ENCODE assay signal across 21 cellular contexts in genomic region chr6:111689419-111689818, GRCh38.
DNase-seq lines count a peak whose midpoint lies in the region; ATAC-seq and TF ChIP-seq lines count a peak whose summit lies in the region.
"Had no signal": no experiment of that assay in that cellular context is flagged by ENCODE, and none has a peak within 500 bp of the region (broad histone marks: within the 10 kb centered on the region; RNA-seq: fewer than 3 reads in every experiment).

No MANE protein-coding gene starts in this region.

- H3K4me3 Mint-ChIP-seq in activated CD8-positive, alpha-beta T cell treated with anti-CD3 and anti-CD28 coated beads for 36 hours: no peak overlapping the region
- H3K4me3 Mint-ChIP-seq in activated CD8-positive, alpha-beta T cell treated with anti-CD3 and anti-CD28 coated beads, Interleukin-2, amount 10 ng/mL, durations not matched to agents 7 days and 5 days: no peak overlapping the region
- H3K4me3 Mint-ChIP-seq in effector memory CD8-positive, alpha-beta T cell: no peak overlapping the region
- no peak overlapping the region for H3K4me3 Mint-ChIP-seq in nephron
- H3K4me3 Mint-ChIP-seq: B cell, CD14-positive monocyte, IgD-negative memory B cell had no signal

- peaks cover 61% of the 10 kb centered on the region for H3K4me1 Mint-ChIP-seq in activated CD8-positive, alpha-beta T cell treated with anti-CD3 and anti-CD28 coated beads for 36 hours (ENCODE audit: low read depth)
- H3K4me1 Mint-ChIP-seq in activated CD8-positive, alpha-beta T cell treated with anti-CD3 and anti-CD28 coated beads, Interleukin-2, amount 10 ng/mL, durations not matched to agents 7 days and 5 days (ENCODE audit: low read depth): peaks cover 25% of the 10 kb centered on the region
- peaks cover 65 to 73% of the 10 kb centered on the region in 2 donors for H3K4me1 Mint-ChIP-seq in effector memory CD8-positive, alpha-beta T cell (ENCODE audit: low read depth in 2 of 2)
- H3K4me1 Mint-ChIP-seq in nephron: peaks cover 87% of the 10 kb centered on the region
- H3K4me1 Mint-ChIP-seq: B cell, CD14-positive monocyte had no signal

- H3K36me3 Mint-ChIP-seq in activated CD8-positive, alpha-beta T cell treated with anti-CD3 and anti-CD28 coated beads for 36 hours (ENCODE audit: low read depth): peaks cover 85% of the 10 kb centered on the region
- peaks cover 71% of the 10 kb centered on the region for H3K36me3 Mint-ChIP-seq in activated CD8-positive, alpha-beta T cell treated with anti-CD3 and anti-CD28 coated beads, Interleukin-2, amount 10 ng/mL, durations not matched to agents 7 days and 5 days (ENCODE audit: low read depth)
- H3K36me3 Mint-ChIP-seq in effector memory CD8-positive, alpha-beta T cell (ENCODE audit: insufficient read depth): peaks cover 91% of the 10 kb centered on the region
- peaks cover 75% of the 10 kb centered on the region for H3K36me3 Mint-ChIP-seq in nephron (ENCODE audit: low read depth)

- no peak overlapping the region for H3K9ac ChIP-seq in colonic mucosa (ENCODE audit: low read depth in 2 of 2, low read length in 2 of 2)

- DNase-seq in activated CD8-positive, alpha-beta T cell treated with anti-CD3 and anti-CD28 coated beads for 36 hours: no peak
- no peak for DNase-seq in activated CD8-positive, alpha-beta T cell treated with anti-CD3 and anti-CD28 coated beads, Interleukin-2, amount 10 ng/mL, durations not matched to agents 7 days and 5 days
- DNase-seq in effector memory CD8-positive, alpha-beta T cell: no peak
- DNase-seq in colonic mucosa: no peak
- DNase-seq in foreskin keratinocyte: no peak
- DNase-seq in caudate nucleus (lab: John Stamatoyannopoulos, UW): no peak
- DNase-seq: Karpas-422; MV-4-11; NCI-H1105 treated with DMSO at 0.1 percent for 48 hours; NCI-H2029 treated with DMSO at 0.1 percent for 48 hours; NCI-H226; NCI-H510A treated with DMSO at 0.1 percent for 48 hours; NCI-H774; NK-92 treated with Interleukin-12 subunit alpha and Interleukin-12 subunit beta, amount 100 ng/mL, for 24 hours; SHP77 treated with DMSO at 0.1 percent for 48 hours had no signal

- intact Hi-C loops in activated CD8-positive, alpha-beta T cell treated with anti-CD3 and anti-CD28 coated beads for 36 hours (cut with micrococcal nuclease): no loop called here
- intact Hi-C loops in colonic mucosa (cut with DNase I): no loop called here

- POLR2A ChIA-PET in activated CD8-positive, alpha-beta T cell treated with anti-CD3 and anti-CD28 coated beads for 36 hours (lab: Charles Lee): no interaction called here
- POLR2A ChIA-PET in activated CD8-positive, alpha-beta T cell treated with anti-CD3 and anti-CD28 coated beads, Interleukin-2, amount 10 ng/mL, durations not matched to agents 7 days and 5 days (lab: Charles Lee): no interaction called here
- POLR2A ChIA-PET in HEK293 (lab: Yijun Ruan, JAX): no interaction called here

- H3K9me3 ChIP-seq in HEK293 (ENCODE audit: control insufficient read depth, insufficient read depth, low read depth, low read length) (no peaks in the 10 kb centered on the region), colonic mucosa (no peaks in the 10 kb centered on the region)

- ATAC-seq in activated CD8-positive, alpha-beta T cell treated with anti-CD3 and anti-CD28 coated beads for 36 hours: no peak
- no peak for ATAC-seq in activated CD8-positive, alpha-beta T cell treated with anti-CD3 and anti-CD28 coated beads, Interleukin-2, amount 10 ng/mL, durations not matched to agents 7 days and 5 days
- no peak for ATAC-seq in effector memory CD8-positive, alpha-beta T cell (replicated peaks)
- ATAC-seq in foreskin keratinocyte: no peak

- no peak overlapping the region for H3K4me3 ChIP-seq in HEK293 (ENCODE audit: low read depth, low read length)
- H3K4me3 ChIP-seq in colonic mucosa: no peak overlapping the region

- CTCF ChIA-PET in activated CD8-positive, alpha-beta T cell treated with anti-CD3 and anti-CD28 coated beads for 36 hours (lab: Charles Lee): interaction anchor here (1.4 kb wide), 1 partner anchor 13 kb away, joined by 4 read pairs; no protein-coding TSS in a partner anchor
- CTCF ChIA-PET in activated CD8-positive, alpha-beta T cell treated with anti-CD3 and anti-CD28 coated beads, Interleukin-2, amount 10 ng/mL, durations not matched to agents 7 days and 5 days (lab: Charles Lee): no interaction called here
- CTCF ChIA-PET in HEK293 (lab: Yijun Ruan, JAX): interaction anchor here (0.8 to 1.7 kb wide), 2 partner anchors 13 to 353 kb away, joined by 3 to 8 read pairs; no protein-coding TSS in a partner anchor

- peak overlapping the region; percentile 53 for H3K27ac Mint-ChIP-seq in activated CD8-positive, alpha-beta T cell treated with anti-CD3 and anti-CD28 coated beads for 36 hours
- no peak overlapping the region for H3K27ac Mint-ChIP-seq in activated CD8-positive, alpha-beta T cell treated with anti-CD3 and anti-CD28 coated beads, Interleukin-2, amount 10 ng/mL, durations not matched to agents 7 days and 5 days
- peak overlapping the region; percentile 2 to 52 for H3K27ac Mint-ChIP-seq in effector memory CD8-positive, alpha-beta T cell
- peak overlapping the region; percentile 6 to 63 (median 43) for H3K27ac Mint-ChIP-seq in nephron
- H3K27ac Mint-ChIP-seq: B cell, CD14-positive monocyte, IgD-negative memory B cell had no signal

- H3K36me3 ChIP-seq in HEK293 (ENCODE audit: control insufficient read depth in 2 of 2, insufficient read depth in 1 of 2, low read length in 2 of 2): peaks cover 11 to 85% of the 10 kb centered on the region in 2 experiments
- no peaks in the 10 kb centered on the region for H3K36me3 ChIP-seq in colonic mucosa

- H3K27me3 Mint-ChIP-seq in activated CD8-positive, alpha-beta T cell treated with anti-CD3 and anti-CD28 coated beads for 36 hours: no peaks in the 10 kb centered on the region
- H3K27me3 Mint-ChIP-seq in activated CD8-positive, alpha-beta T cell treated with anti-CD3 and anti-CD28 coated beads, Interleukin-2, amount 10 ng/mL, durations not matched to agents 7 days and 5 days (ENCODE audit: low read depth): no peaks in the 10 kb centered on the region
- no peaks in the 10 kb centered on the region for H3K27me3 Mint-ChIP-seq in effector memory CD8-positive, alpha-beta T cell
- H3K27me3 Mint-ChIP-seq in nephron (ENCODE audit: low read depth): no peaks in the 10 kb centered on the region
- H3K27me3 Mint-ChIP-seq: B cell, IgD-negative memory B cell had no signal

- H3K4me1 ChIP-seq in HEK293 (ENCODE audit: control insufficient read depth, insufficient read depth, low read length) (no peaks in the 10 kb centered on the region), colonic mucosa (peaks cover 19% of the 10 kb centered on the region), foreskin keratinocyte (no peaks in the 10 kb centered on the region)

- no peak for TF ChIP-seq CTCF in activated CD8-positive, alpha-beta T cell treated with anti-CD3 and anti-CD28 coated beads for 36 hours (IDR thresholded peaks at IDR 0.05)
- no peak for TF ChIP-seq CTCF in HEK293 (tag by site-specific recombination; IDR thresholded peaks at IDR 0.05)
- TF ChIP-seq CTCF in nephron (IDR thresholded peaks at IDR 0.05; ENCODE audit: unreplicated experiment in 3 of 3): no peak
- TF ChIP-seq CTCF in colonic mucosa (IDR thresholded peaks at IDR 0.05): no peak
- no peak for TF ChIP-seq CTCF in foreskin keratinocyte (conservative IDR thresholded peaks at IDR 0.05)

- H3K27ac ChIP-seq in HEK293 (ENCODE audit: extremely low read depth, low read depth, low read length): no peak overlapping the region
- H3K27ac ChIP-seq in colonic mucosa: no peak overlapping the region
- H3K27ac ChIP-seq in foreskin keratinocyte: no peak overlapping the region
- H3K27ac ChIP-seq in caudate nucleus (ENCODE audit: low read depth, low read length): no peak overlapping the region
- H3K27ac ChIP-seq: RWPE1 had no signal

- no peaks in the 10 kb centered on the region for H3K9me3 Mint-ChIP-seq in activated CD8-positive, alpha-beta T cell treated with anti-CD3 and anti-CD28 coated beads for 36 hours
- H3K9me3 Mint-ChIP-seq in activated CD8-positive, alpha-beta T cell treated with anti-CD3 and anti-CD28 coated beads, Interleukin-2, amount 10 ng/mL, durations not matched to agents 7 days and 5 days (ENCODE audit: insufficient read depth): no peaks in the 10 kb centered on the region
- H3K9me3 Mint-ChIP-seq in effector memory CD8-positive, alpha-beta T cell: no peaks in the 10 kb centered on the region
- no peaks in the 10 kb centered on the region for H3K9me3 Mint-ChIP-seq in nephron
- H3K9me3 Mint-ChIP-seq: CD14-positive monocyte, IgD-negative memory B cell had no signal

- H3K27me3 ChIP-seq in colonic mucosa: no peaks in the 10 kb centered on the region
- no peaks in the 10 kb centered on the region for H3K27me3 ChIP-seq in foreskin keratinocyte

TF ChIP-seq in HEK293, 187 proteins besides CTCF, POLR2A, EP300 and RAD21:
- TF ChIP-seq ZNF555 (tag by site-specific recombination; conservative IDR thresholded peaks at IDR 0.05): no peak
- no peak for TF ChIP-seq ZNF19 (tag by site-specific recombination; IDR thresholded peaks at IDR 0.05; ENCODE audit: low read depth)
- peak; percentile 97 for TF ChIP-seq ZNF146 (tag by site-specific recombination; IDR thresholded peaks at IDR 0.05)
- no peak for TF ChIP-seq ZNF416 (tag by site-specific recombination; IDR thresholded peaks at IDR 0.05)
- TF ChIP-seq ZNF202 (tag by site-specific recombination; IDR thresholded peaks at IDR 0.05; ENCODE audit: borderline replicate concordance): no peak
